In the genomic region with DNA sequence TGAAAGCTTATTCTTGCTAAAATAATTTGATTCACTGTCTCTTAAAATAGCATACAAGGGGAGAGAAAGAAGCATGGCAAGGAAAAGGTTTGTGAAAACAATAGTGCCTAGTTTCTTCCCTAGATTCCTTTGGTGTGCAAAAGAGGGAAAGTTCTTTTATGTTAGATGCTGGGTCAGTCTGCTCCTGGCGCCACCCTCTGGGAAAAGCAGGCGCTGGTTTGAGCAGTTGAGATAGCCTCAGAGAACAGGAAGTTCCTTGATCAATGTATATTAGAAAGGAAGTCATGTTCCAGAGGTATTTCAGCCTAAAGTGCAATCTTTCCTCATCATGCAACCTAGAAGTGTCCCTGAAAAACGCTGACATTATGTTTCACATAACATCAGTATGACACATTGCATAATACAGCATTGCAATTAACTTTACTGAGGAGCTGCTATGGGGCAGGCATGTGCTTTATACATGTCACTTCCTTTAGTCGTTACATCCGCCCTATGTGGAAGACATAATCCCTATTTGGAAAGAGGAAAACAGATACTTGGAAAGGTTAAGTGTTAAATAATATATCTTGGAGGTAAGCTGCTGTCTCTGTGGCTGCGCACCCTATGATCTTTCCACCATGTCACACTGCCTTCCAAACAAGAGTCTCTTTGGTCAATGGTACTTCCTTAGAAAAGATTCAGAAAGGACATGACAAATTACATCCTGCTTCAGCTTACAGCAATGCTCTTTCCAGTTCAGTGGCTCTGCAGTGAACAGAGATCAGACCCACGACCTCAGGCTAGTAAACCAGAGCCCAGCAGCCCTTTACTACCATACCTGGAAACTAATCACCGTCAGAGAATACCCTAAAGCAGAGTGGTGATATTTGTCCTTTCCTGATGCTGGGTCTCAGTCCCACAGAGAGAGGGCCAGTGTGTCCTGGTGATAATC, we compare ENCODE assay signal across 1 cellular context.
TF ChIP-seq lines count a peak whose summit lies in the region.

No MANE protein-coding gene starts in this region.

TF ChIP-seq in HCT116, 20 proteins besides CTCF, POLR2A, EP300 and RAD21 (continued from another document):
- no peak for TF ChIP-seq ZNF274 (IDR thresholded peaks at IDR 0.05; ENCODE audit: low read depth, low read length)
- TF ChIP-seq EZH2phosphoT487 (IDR thresholded peaks at IDR 0.05; ENCODE audit: borderline replicate concordance), result no peak
- no peak for TF ChIP-seq FOSL1 (IDR thresholded peaks at IDR 0.05; ENCODE audit: low read depth)
- TF ChIP-seq, protein P1, sequence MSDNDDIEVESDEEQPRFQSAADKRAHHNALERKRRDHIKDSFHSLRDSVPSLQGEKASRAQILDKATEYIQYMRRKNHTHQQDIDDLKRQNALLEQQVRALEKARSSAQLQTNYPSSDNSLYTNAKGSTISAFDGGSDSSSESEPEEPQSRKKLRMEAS (IDR thresholded peaks at IDR 0.05), result no peak
- TF ChIP-seq CEBPB (IDR thresholded peaks at IDR 0.05; ENCODE audit: low read depth), result no peak
